In genomic region chr6:37812835-37813234, GRCh38 we compare ENCODE assay signal across 20 cellular contexts.
"Had no signal": no experiment of that assay in that cellular context is flagged by ENCODE, and none has a peak within 500 bp of the region (broad histone marks: within the 10 kb centered on the region; RNA-seq: fewer than 3 reads in every experiment).

No MANE protein-coding gene starts in this region.

- H3K4me3 ChIP-seq: PC-9, SK-N-MC had no signal

- ATAC-seq: activated T-helper 17 cell treated with anti-CD3 and anti-CD28 coated beads, Interleukin-2, amount 50 U/mL, for 72 hours had no signal

- H3K27ac ChIP-seq: KMS-11, PC-9, SK-N-MC had no signal

- DNase-seq: activated B cell treated with CpG ODN at 0.5 μM for 24 hours; activated CD4-positive, alpha-beta memory T cell treated with anti-CD3 and anti-CD28 coated beads, Interleukin-2, amount 10 ng/mL, durations not matched to agents 7 days and 5 days; activated CD4-positive, alpha-beta T cell treated with anti-CD3 and anti-CD28 coated beads for 1 hour; activated CD4-positive, alpha-beta T cell treated with anti-CD3 and anti-CD28 coated beads, Interleukin-2, amount 10 ng/mL, durations not matched to agents 24 days and 14 days; activated gamma-delta T cell; activated naive CD4-positive, alpha-beta T cell treated with anti-CD3 and anti-CD28 coated beads for 36 hours; activated T-cell treated with anti-CD3 and anti-CD28 coated beads for 4 hours; activated T-cell treated with anti-CD3 and anti-CD28 coated beads, Interleukin-2, amount 50 U/mL, for 48 hours; amygdala; NCI-H1092; NCI-H1417; NCI-H2029; NCI-H2107; NCI-H446; NCI-H524; PC-9; SHP77 treated with DMSO at 0.1 percent for 48 hours had no signal
